In genomic region chr4:153483432-153484418, GRCh38 we compare ENCODE assay signal across 8 cellular contexts. TPM values are rescaled to one million over a fixed set of nuclear protein-coding genes. Genes with fewer than 3 reads are reported as not detected.
DNase-seq lines count a peak whose midpoint lies in the region; ATAC-seq lines count a peak whose summit lies in the region.

No MANE protein-coding gene starts in this region.

- peaks cover 0 to 13% (median 6%) of the 10 kb centered on the region in 5 donors for H3K36me3 ChIP-seq in subcutaneous abdominal adipose tissue (ENCODE audit: control insufficient read depth in 5 of 5, insufficient read depth in 5 of 5, low read length in 5 of 5)

- POLR2A ChIA-PET in T-cell (lab: Charles Lee): interaction anchor here (0.6 to 1.5 kb wide), 11 partner anchors 13 to 83 kb away, joined by 3 to 7 read pairs (median 4); partner anchors contain the start of gene TMEM131L (in 2 of the 2)

- H3K9me3 Mint-ChIP-seq in activated T-cell treated with anti-CD3 and anti-CD28 coated beads, Interleukin-2, amount 50 U/mL, for 72 hours: no peaks in the 10 kb centered on the region
- H3K9me3 Mint-ChIP-seq in T-cell: no peaks in the 10 kb centered on the region

- peaks cover 83% of the 10 kb centered on the region for H3K4me1 Mint-ChIP-seq in activated T-cell treated with anti-CD3 and anti-CD28 coated beads, Interleukin-2, amount 50 U/mL, for 72 hours (ENCODE audit: low read depth)
- H3K4me1 Mint-ChIP-seq in T-cell: peaks cover 80 to 84% (median 83%) of the 10 kb centered on the region in 3 donors

- H3K4me1 ChIP-seq in subcutaneous abdominal adipose tissue (ENCODE audit: control insufficient read depth in 5 of 5, insufficient read depth in 5 of 5, low read length in 5 of 5): peaks cover 10 to 39% (median 31%) of the 10 kb centered on the region in 5 donors

- H3K27ac Mint-ChIP-seq in activated T-cell treated with anti-CD3 and anti-CD28 coated beads, Interleukin-2, amount 50 U/mL, for 72 hours: peak overlapping the region; percentile 72
- H3K27ac Mint-ChIP-seq in T-cell: peak overlapping the region; percentile 92 to 93

- DNase-seq in activated T-cell treated with anti-CD3 and anti-CD28 coated beads, Interleukin-2, amount 50 U/mL, for 72 hours: no peak
- DNase-seq in activated T-cell treated with anti-CD3 and anti-CD28 coated beads, Interleukin-2, amount 50 U/mL, for 1 hour: no peak
- DNase-seq in T-cell: no peak
- DNase-seq in hepatic stellate cell (ENCODE audit: low spot score): peak; percentile 43
- DNase-seq in NCI-H226: no peak

- H3K4me3 Mint-ChIP-seq in activated T-cell treated with anti-CD3 and anti-CD28 coated beads, Interleukin-2, amount 50 U/mL, for 72 hours: peak overlapping the region; percentile 47 to 70
- H3K4me3 Mint-ChIP-seq in T-cell: peak overlapping the region; percentile 38 to 58 (median 50)

- no peaks in the 10 kb centered on the region for H3K27me3 ChIP-seq in subcutaneous abdominal adipose tissue (ENCODE audit: control insufficient read depth in 5 of 5, insufficient read depth in 4 of 5, low read length in 5 of 5)

- H3K4me3 ChIP-seq in subcutaneous abdominal adipose tissue (ENCODE audit: low read depth in 1 of 5, low read length in 5 of 5): peak overlapping the region in 4 of 5 donors; percentile 18 to 50 (median 36)

- ATAC-seq in activated T-cell treated with anti-CD3 and anti-CD28 coated beads, Interleukin-2, amount 50 U/mL, for 72 hours (replicated peaks in 1 of 2): no peak
- ATAC-seq in T-cell (replicated peaks in 1 of 4) (no peak), GM19463 (IDR thresholded peaks at IDR 0.05; ENCODE audit: unreplicated experiment) (no peak), HG03196 (IDR thresholded peaks at IDR 0.05; ENCODE audit: unreplicated experiment) (no peak)

- H3K36me3 Mint-ChIP-seq in activated T-cell treated with anti-CD3 and anti-CD28 coated beads, Interleukin-2, amount 50 U/mL, for 72 hours (ENCODE audit: insufficient read depth in 2 of 2): peaks cover 0 to 4% of the 10 kb centered on the region in 2 donors
- H3K36me3 Mint-ChIP-seq in T-cell: peaks cover 18% of the 10 kb centered on the region

- no peaks in the 10 kb centered on the region for H3K27me3 Mint-ChIP-seq in activated T-cell treated with anti-CD3 and anti-CD28 coated beads, Interleukin-2, amount 50 U/mL, for 72 hours (ENCODE audit: low read depth)
- H3K27me3 Mint-ChIP-seq in T-cell: no peaks in the 10 kb centered on the region

- peak overlapping the region; percentile 76 for H3K27ac ChIP-seq in subcutaneous abdominal adipose tissue (ENCODE audit: low read depth, low read length)

- CTCF ChIA-PET in T-cell (lab: Charles Lee): interaction anchor here (0.5 to 2.0 kb wide), 9 partner anchors 8 to 90 kb away, joined by 3 to 11 read pairs (median 4); partner anchors contain the start of gene TMEM131L (in 1 of the 2)

- peak overlapping the region in 4 of 5 donors; percentile 46 to 64 (median 54) for H3K9ac ChIP-seq in subcutaneous abdominal adipose tissue (ENCODE audit: low read length in 5 of 5)

- no peaks in the 10 kb centered on the region for H3K9me3 ChIP-seq in subcutaneous abdominal adipose tissue (ENCODE audit: control insufficient read depth in 5 of 5, low read length in 5 of 5)

RNA-seq across cellular contexts. Expression of gene TMEM131L, which starts 17.6 kb away (rescaled TPM):
- 10 to 100 TPM; 32.7 to 44.4 TPM for total RNA-seq in activated T-cell treated with anti-CD3 and anti-CD28 coated beads, Interleukin-2, amount 50 U/mL, for 72 hours
- total RNA-seq in T-cell: 100 to 1,000 TPM in 1 of 5 donors, 10 to 100 TPM in 4; 60.7 to 115 (median 72.6) TPM
